ENCODE assay signal across 30 cellular contexts in the genomic region with DNA sequence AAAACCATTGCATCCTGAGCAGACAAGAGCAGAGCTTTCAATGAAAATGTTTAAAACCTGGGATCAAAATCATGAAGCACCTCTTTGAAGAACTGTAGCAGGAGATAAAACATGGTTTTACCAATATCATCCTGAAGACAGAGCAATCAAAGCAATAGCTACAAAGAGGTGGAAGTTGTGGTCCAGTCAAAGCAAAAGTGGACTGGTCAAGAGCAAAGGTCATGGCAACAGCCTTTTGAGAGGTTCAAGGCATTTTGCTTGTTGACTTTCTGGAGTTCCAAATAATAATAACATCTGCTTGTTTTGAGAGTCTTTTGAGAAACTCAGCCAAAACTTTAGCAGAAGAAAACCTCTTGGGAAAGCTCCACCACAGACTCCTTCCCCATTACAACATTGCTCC.
"Had no signal": no experiment of that assay in that cellular context is flagged by ENCODE, and none has a peak within 500 bp of the region (broad histone marks: within the 10 kb centered on the region; RNA-seq: fewer than 3 reads in every experiment).

No MANE protein-coding gene starts in this region.

- H3K4me3 Mint-ChIP-seq: dendritic cell treated with granulocyte-macrophage colony-stimulating factor and Interleukin-4, amounts not matched to agents 40 ng/mL and 50 ng/mL, for 4 days; effector memory CD8-positive, alpha-beta T cell; endodermal cell had no signal

- H3K4me1 Mint-ChIP-seq: endodermal cell had no signal

- H2AFZ ChIP-seq: hepatocyte had no signal

- H3K27ac Mint-ChIP-seq: dendritic cell treated with granulocyte-macrophage colony-stimulating factor and Interleukin-4, amounts not matched to agents 40 ng/mL and 50 ng/mL, for 4 days; effector memory CD8-positive, alpha-beta T cell; endodermal cell had no signal

- ATAC-seq: effector memory CD8-positive, alpha-beta T cell; esophagus mucosa; foreskin keratinocyte; gastrocnemius medialis; gastroesophageal sphincter; heart left ventricle; heart right ventricle had no signal

- H3K4me2 ChIP-seq: hepatocyte had no signal

- H3K27me3 Mint-ChIP-seq: dendritic cell treated with granulocyte-macrophage colony-stimulating factor and Interleukin-4, amounts not matched to agents 40 ng/mL and 50 ng/mL, for 4 days; effector memory CD8-positive, alpha-beta T cell had no signal

- H3K27ac ChIP-seq: colonic mucosa, coronary artery, dorsolateral prefrontal cortex, epithelial cell of prostate, esophagus muscularis mucosa, esophagus squamous epithelium, foreskin keratinocyte, gastrocnemius medialis, gastroesophageal sphincter, heart left ventricle, heart right ventricle, hepatocyte had no signal

- DNase-seq: colonic mucosa; cortex of kidney; dermis blood vessel endothelial cell; dorsolateral prefrontal cortex; effector CD4-positive, alpha-beta T cell; effector CD8-positive, alpha-beta T cell; effector memory CD4-positive, alpha-beta T cell; effector memory CD8-positive, alpha-beta T cell; endodermal cell; erythroblast; esophagus squamous epithelium; foreskin fibroblast; foreskin keratinocyte; foreskin melanocyte; gastrocnemius medialis; glutamatergic neuron; head of caudate nucleus; heart left ventricle; heart right ventricle had no signal

- FAIRE-seq: colon, endometrium, endothelial cell of umbilical vein, frontal cortex had no signal

- H3K27me3 ChIP-seq: colonic mucosa, dorsolateral prefrontal cortex, esophagus muscularis mucosa, esophagus squamous epithelium, foreskin keratinocyte, gastrocnemius medialis, gastroesophageal sphincter, heart left ventricle, heart right ventricle, hepatocyte had no signal

- H3K4me1 ChIP-seq: colonic mucosa, esophagus muscularis mucosa, esophagus squamous epithelium, foreskin keratinocyte, gastrocnemius medialis, gastroesophageal sphincter, heart left ventricle, heart right ventricle had no signal

- H3K79me2 ChIP-seq: hepatocyte had no signal

- H3K36me3 ChIP-seq: colonic mucosa, esophagus muscularis mucosa, esophagus squamous epithelium, gastrocnemius medialis, gastroesophageal sphincter, heart left ventricle, heart right ventricle had no signal

- H3K4me3 ChIP-seq: colonic mucosa, coronary artery, dorsolateral prefrontal cortex, esophagus muscularis mucosa, esophagus squamous epithelium, gastrocnemius medialis, gastroesophageal sphincter, heart left ventricle, heart right ventricle, hepatocyte had no signal

- H3K9me3 ChIP-seq: colonic mucosa, esophagus muscularis mucosa, esophagus squamous epithelium, gastrocnemius medialis, gastroesophageal sphincter, heart left ventricle had no signal
